Comparison of ENCODE assay signal across 9 cellular contexts in genomic region chr2:105344704-105345345, GRCh38. TPM values are rescaled to one million over a fixed set of nuclear protein-coding genes. Genes with fewer than 3 reads are reported as not detected.
DNase-seq lines count a peak whose midpoint lies in the region; ATAC-seq and TF ChIP-seq lines count a peak whose summit lies in the region.
"Had no signal": no experiment of that assay in that cellular context is flagged by ENCODE, and none has a peak within 500 bp of the region (broad histone marks: within the 10 kb centered on the region; RNA-seq: fewer than 3 reads in every experiment).

No MANE protein-coding gene starts in this region.

- CTCF ChIA-PET in CD4-positive, alpha-beta T cell (lab: Charles Lee) = interaction anchor here (1.1 kb wide), 1 partner anchor 176 kb away, joined by 4 read pairs; no protein-coding TSS in a partner anchor

- H3K4me3 ChIP-seq in adrenal gland = no peak overlapping the region
- no peak overlapping the region for H3K4me3 ChIP-seq in lower lobe of right lung

- intact Hi-C loops in CD4-positive, alpha-beta T cell (cut with DNase I, micrococcal nuclease) = loop anchor here in 1 of 2 experiments (1.0 kb wide), 1 partner anchor 176 kb away; no protein-coding TSS in a partner anchor
- intact Hi-C loops in adrenal gland (cut with DNase I) = no loop called here
- intact Hi-C loops in lower lobe of right lung (cut with DNase I) = no loop called here

- H3K27ac Mint-ChIP-seq in CD4-positive, alpha-beta T cell = no peak overlapping the region

- peaks cover 94% of the 10 kb centered on the region for H3K36me3 Mint-ChIP-seq in CD4-positive, alpha-beta T cell (ENCODE audit: low read depth)

- peak; percentile 42 for TF ChIP-seq CTCF in CD4-positive, alpha-beta T cell (IDR thresholded peaks at IDR 0.05)
- TF ChIP-seq CTCF in adrenal gland (IDR thresholded peaks at IDR 0.05) (peak in 5 of 6 experiments; percentile 35 to 61 (median 51)), lower lobe of right lung (IDR thresholded peaks at IDR 0.05) (peak; percentile 20)

- H3K4me3 Mint-ChIP-seq in CD4-positive, alpha-beta T cell = no peak overlapping the region

- H3K9me3 ChIP-seq in CD4-positive, alpha-beta T cell (ENCODE audit: control insufficient read depth, low read length) = no peaks in the 10 kb centered on the region
- H3K9me3 ChIP-seq in adrenal gland (replicated peaks in 1 of 3) (no peaks in the 10 kb centered on the region), lower lobe of right lung (no peaks in the 10 kb centered on the region)

- H3K4me1 ChIP-seq in adrenal gland (replicated peaks in 1 of 2) (no peaks in the 10 kb centered on the region), lower lobe of right lung (no peaks in the 10 kb centered on the region)

- no peaks in the 10 kb centered on the region for H3K9me3 Mint-ChIP-seq in CD4-positive, alpha-beta T cell

- 63 to 73% (median 68%) methylated on average over 4 of the region's 4 CpGs for WGBS in adrenal gland, 4 donors

- POLR2A ChIA-PET in CD4-positive, alpha-beta T cell (lab: Charles Lee) = no interaction called here

- H3K27me3 Mint-ChIP-seq in CD4-positive, alpha-beta T cell = no peaks in the 10 kb centered on the region

- no peak for TF ChIP-seq POLR2A in adrenal gland (IDR thresholded peaks at IDR 0.05)

- ATAC-seq in CD4-positive, alpha-beta T cell (ENCODE audit: poor library complexity) = peak; percentile 44
- no peak for ATAC-seq in lower lobe of right lung

- no peaks in the 10 kb centered on the region for H3K27me3 ChIP-seq in CD4-positive, alpha-beta T cell (ENCODE audit: control insufficient read depth, insufficient read depth, low read length)
- H3K27me3 ChIP-seq in adrenal gland = no peaks in the 10 kb centered on the region
- no peaks in the 10 kb centered on the region for H3K27me3 ChIP-seq in lower lobe of right lung (ENCODE audit: low read depth)

- H3K4me1 Mint-ChIP-seq in CD4-positive, alpha-beta T cell (ENCODE audit: low read depth) = peaks cover 20% of the 10 kb centered on the region

- H3K27ac ChIP-seq in CD4-positive, alpha-beta T cell (ENCODE audit: low read depth, low read length) = no peak overlapping the region
- H3K27ac ChIP-seq in adrenal gland (no peak overlapping the region), lower lobe of right lung (no peak overlapping the region)

- H3K36me3 ChIP-seq in adrenal gland (replicated peaks in 1 of 2) (peaks cover 0 to 74% of the 10 kb centered on the region in 2 donors), lower lobe of right lung (peaks cover 99% of the 10 kb centered on the region)

- DNase-seq in CD4-positive, alpha-beta T cell = no peak
- DNase-seq in KG1 (lab: John Stamatoyannopoulos, UW) (peak; percentile 32), adrenal gland (no peak), lower lobe of right lung (no peak), ureter (ENCODE audit: low spot score) (no peak), NOMO-1 treated with dmso at 0.1 percent for 144 hours (lab: John Stamatoyannopoulos, UW; ENCODE audit: unreplicated experiment) (no peak), activated T-cell treated with anti-CD3 and anti-CD28 coated beads for 4 hours (no peak)
- no peak for DNase-seq in stimulated activated CD4-positive, alpha-beta T cell treated with anti-CD3 and anti-CD28 coated beads, Interleukin-2, amount 100 ng/mL, for 24 hours
- DNase-seq: right cardiac atrium had no signal

RNA-seq across cellular contexts. Expression of gene C2orf49, which starts 7.5 kb away (rescaled TPM):
- total RNA-seq in CD4-positive, alpha-beta T cell = 10 to 100 TPM; 28.8 to 29.4 TPM
- total RNA-seq in adrenal gland (10 to 100 TPM in 6 of 8 donors, 1 to 10 TPM in 2; 9.3 to 18.6 (median 16.0) TPM), lower lobe of right lung (18.3 TPM), ureter (17.1 TPM)
- polyA plus RNA-seq in adrenal gland = 10 to 100 TPM in 1 of 3 donors, 1 to 10 TPM in 2; 5.9 to 17.8 (median 7.4) TPM

RNA-seq across cellular contexts. Expression of gene TGFBRAP1, which starts 15.3 kb away (rescaled TPM):
- 10 to 100 TPM; 14.9 to 16.6 TPM for total RNA-seq in CD4-positive, alpha-beta T cell
- total RNA-seq in adrenal gland (10 to 100 TPM; 21.1 to 29.7 (median 24.1) TPM), lower lobe of right lung (19.4 TPM), ureter (22.9 TPM)
- 10 to 100 TPM in 1 of 3 donors, 1 to 10 TPM in 2; 5.1 to 13.7 (median 6.2) TPM for polyA plus RNA-seq in adrenal gland

RNA-seq across cellular contexts. Expression of gene FHL2, which starts 54.0 kb away (rescaled TPM):
- total RNA-seq in CD4-positive, alpha-beta T cell = under 1 TPM; 0.41 to 0.42 TPM
- 100 to 1,000 TPM in 6 of 8 donors, 10 to 100 TPM in 2; 41.2 to 213 (median 138) TPM for total RNA-seq in adrenal gland
- 10 to 100 TPM; 43.8 to 54.9 (median 50.8) TPM for polyA plus RNA-seq in adrenal gland
- 5.5 TPM for total RNA-seq in lower lobe of right lung
- total RNA-seq in ureter = 120 TPM
